In the genomic region with DNA sequence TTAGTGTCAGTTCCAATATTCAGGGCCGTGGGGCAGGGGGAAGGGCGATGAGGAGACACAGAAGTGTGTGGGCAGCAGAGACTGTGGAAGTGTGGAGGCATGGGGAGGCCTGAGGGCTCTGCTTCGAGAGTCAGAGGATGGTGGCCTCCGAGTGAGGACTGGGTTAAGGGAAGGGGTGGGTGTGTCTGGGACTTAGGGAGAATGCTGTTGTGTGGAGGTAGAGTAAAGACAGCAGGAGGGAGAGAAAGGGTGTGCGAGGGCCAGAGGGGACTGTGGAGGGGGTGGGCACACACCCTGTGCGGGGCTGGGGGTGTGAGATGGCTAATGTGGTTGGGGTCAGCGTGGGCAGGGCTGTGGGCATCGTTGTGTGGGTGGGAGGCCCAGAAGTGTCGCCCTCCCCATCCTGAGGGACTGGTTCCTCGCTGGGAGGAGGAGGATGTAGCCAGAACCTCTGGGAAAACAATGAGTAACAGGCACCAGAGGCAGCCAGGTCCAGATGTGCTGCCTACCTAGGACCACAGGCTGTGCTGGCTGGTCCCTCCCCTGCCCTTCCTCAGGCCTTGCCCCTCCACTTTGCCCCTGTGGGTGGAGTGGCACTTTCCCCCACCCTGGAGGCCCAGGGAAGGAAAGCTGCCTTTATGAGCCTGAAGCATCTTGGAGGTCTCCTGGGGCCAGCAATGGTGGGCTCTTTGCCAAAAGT, we compare ENCODE assay signal across 10 cellular contexts. TPM values are rescaled to one million over a fixed set of nuclear protein-coding genes. Genes with fewer than 3 reads are reported as not detected.
DNase-seq lines count a peak whose midpoint lies in the region; ATAC-seq and TF ChIP-seq lines count a peak whose summit lies in the region.
"Had no signal": no experiment of that assay in that cellular context is flagged by ENCODE, and none has a peak within 500 bp of the region (broad histone marks: within the 10 kb centered on the region; RNA-seq: fewer than 3 reads in every experiment).

No MANE protein-coding gene starts in this region.

- peaks cover 62% of the 10 kb centered on the region for H3K4me1 Mint-ChIP-seq in activated CD8-positive, alpha-beta memory T cell treated with anti-CD3 and anti-CD28 coated beads, Interleukin-2, amount 10 ng/mL, durations not matched to agents 7 days and 5 days

- H3K4me1 ChIP-seq in adipocyte (ENCODE audit: control insufficient read depth, insufficient read depth, low read length) = peaks cover 22% of the 10 kb centered on the region
- H3K4me1 ChIP-seq in smooth muscle cell (ENCODE audit: low read depth) = peaks cover 8% of the 10 kb centered on the region

- ATAC-seq in activated CD8-positive, alpha-beta memory T cell treated with anti-CD3 and anti-CD28 coated beads, Interleukin-2, amount 10 ng/mL, durations not matched to agents 7 days and 5 days = no peak
- ATAC-seq in HG02623 (IDR thresholded peaks at IDR 0.05; ENCODE audit: unreplicated experiment) = no peak

- H3K27me3 ChIP-seq in HL-60 (ENCODE audit: insufficient read depth, poor library complexity, severe bottlenecking) (no peaks in the 10 kb centered on the region), adipocyte (replicated peaks; ENCODE audit: control insufficient read depth, insufficient read depth, low read length) (no peaks in the 10 kb centered on the region), smooth muscle cell (ENCODE audit: low read depth) (no peaks in the 10 kb centered on the region)

- peak overlapping the region; percentile 79 for H3K27ac Mint-ChIP-seq in activated CD8-positive, alpha-beta memory T cell treated with anti-CD3 and anti-CD28 coated beads, Interleukin-2, amount 10 ng/mL, durations not matched to agents 7 days and 5 days

- H2AFZ ChIP-seq in smooth muscle cell (ENCODE audit: low read depth) = no peak overlapping the region

- no peak overlapping the region for H3K9ac ChIP-seq in adipocyte (ENCODE audit: low read length)
- peak overlapping the region; percentile 7 for H3K9ac ChIP-seq in smooth muscle cell (ENCODE audit: low read depth)

- H3K27me3 Mint-ChIP-seq in activated CD8-positive, alpha-beta memory T cell treated with anti-CD3 and anti-CD28 coated beads, Interleukin-2, amount 10 ng/mL, durations not matched to agents 7 days and 5 days = no peaks in the 10 kb centered on the region

- H3K79me2 ChIP-seq in smooth muscle cell (ENCODE audit: low read depth) = peaks cover 46% of the 10 kb centered on the region

- H3F3A ChIP-seq in smooth muscle cell (ENCODE audit: low read depth) = peaks cover 16% of the 10 kb centered on the region

- TF ChIP-seq CTCF in HL-60 (IDR thresholded peaks at IDR 0.05; ENCODE audit: insufficient read depth, low read length) (no peak), smooth muscle cell (IDR thresholded peaks at IDR 0.05; ENCODE audit: borderline replicate concordance, insufficient read depth, poor library complexity, severe bottlenecking) (no peak)

- CTCF ChIA-PET in activated CD8-positive, alpha-beta memory T cell treated with anti-CD3 and anti-CD28 coated beads, Interleukin-2, amount 10 ng/mL, durations not matched to agents 7 days and 5 days (lab: Charles Lee) = interaction anchor here (0.8 to 1.3 kb wide), 5 partner anchors 15 to 207 kb away, joined by 3 to 8 read pairs (median 4); partner anchors contain the start of gene TOR1A

- no peak overlapping the region for H3K4me3 ChIP-seq in HL-60 (replicated peaks; ENCODE audit: insufficient read depth, low read length)
- H3K4me3 ChIP-seq in adipocyte (ENCODE audit: low read length) = no peak overlapping the region
- no peak overlapping the region for H3K4me3 ChIP-seq in smooth muscle cell

- WGBS in smooth muscle cell (ENCODE audit: low lambda C conversion rate) = 56% methylated on average over 9 of the region's 10 CpGs

- H3K27ac ChIP-seq in HL-60 (replicated peaks) (0 out of 2 replicates have a peak overlapping the region, but pooled peaks have one; percentile 12), smooth muscle cell (ENCODE audit: low read depth) (peak overlapping the region; percentile 83)

- H3K9me3 Mint-ChIP-seq in activated CD8-positive, alpha-beta memory T cell treated with anti-CD3 and anti-CD28 coated beads, Interleukin-2, amount 10 ng/mL, durations not matched to agents 7 days and 5 days (ENCODE audit: low read depth) = no peaks in the 10 kb centered on the region

- no peaks in the 10 kb centered on the region for H3K9me3 ChIP-seq in adipocyte (ENCODE audit: control insufficient read depth, low read length)
- H3K9me3 ChIP-seq in smooth muscle cell (replicated peaks; ENCODE audit: low read depth) = no peaks in the 10 kb centered on the region

- peak overlapping the region; percentile 59 for H3K4me3 Mint-ChIP-seq in activated CD8-positive, alpha-beta memory T cell treated with anti-CD3 and anti-CD28 coated beads, Interleukin-2, amount 10 ng/mL, durations not matched to agents 7 days and 5 days

- H4K20me1 ChIP-seq in smooth muscle cell (ENCODE audit: low read depth) = peaks cover 39% of the 10 kb centered on the region

- peak overlapping the region; percentile 53 for H3K4me2 ChIP-seq in smooth muscle cell

- DNase-seq in activated CD8-positive, alpha-beta memory T cell treated with anti-CD3 and anti-CD28 coated beads, Interleukin-2, amount 10 ng/mL, durations not matched to agents 7 days and 5 days = no peak
- DNase-seq in activated CD8-positive, alpha-beta memory T cell treated with anti-CD3 and anti-CD28 coated beads, Interleukin-2, amount 50 U/mL, for 4 hours = no peak
- no peak for DNase-seq in HL-60 (ENCODE audit: low read depth in 1 of 2, low spot score in 1 of 2)
- DNase-seq in adipocyte (ENCODE audit: low read depth) = peak; percentile 5
- no peak for DNase-seq in smooth muscle cell (lab: John Stamatoyannopoulos, UW; ENCODE audit: unreplicated experiment)
- no peak for DNase-seq in NCI-H2107 treated with DMSO at 0.1 percent for 48 hours (lab: John Stamatoyannopoulos, UW; ENCODE audit: unreplicated experiment)
- DNase-seq in amygdala (lab: John Stamatoyannopoulos, UW) = no peak
- DNase-seq: effector CD8-positive, alpha-beta T cell; NCI-H1105 had no signal

- no peaks in the 10 kb centered on the region for H3K36me3 ChIP-seq in adipocyte (ENCODE audit: control insufficient read depth, insufficient read depth, low read length, severe bottlenecking)
- H3K36me3 ChIP-seq in smooth muscle cell (ENCODE audit: low read depth) = no peaks in the 10 kb centered on the region

- H3K36me3 Mint-ChIP-seq in activated CD8-positive, alpha-beta memory T cell treated with anti-CD3 and anti-CD28 coated beads, Interleukin-2, amount 10 ng/mL, durations not matched to agents 7 days and 5 days = peaks cover 35% of the 10 kb centered on the region

RNA-seq across cellular contexts. Expression of gene USP20, which starts 4.2 kb away (rescaled TPM):
- total RNA-seq in activated CD8-positive, alpha-beta memory T cell treated with anti-CD3 and anti-CD28 coated beads, Interleukin-2, amount 10 ng/mL, durations not matched to agents 7 days and 5 days = 100 to 1,000 TPM; 114 to 155 TPM
- total RNA-seq in smooth muscle cell = 14.6 and 22.3 TPM in 2 replicates
- 29.7 and 35.7 TPM in 2 replicates for polyA plus RNA-seq in smooth muscle cell

RNA-seq across cellular contexts. Expression of gene C9orf78, which starts 4.4 kb away (rescaled TPM):
- total RNA-seq in activated CD8-positive, alpha-beta memory T cell treated with anti-CD3 and anti-CD28 coated beads, Interleukin-2, amount 10 ng/mL, durations not matched to agents 7 days and 5 days = 10 to 100 TPM; 77.7 to 90.2 TPM
- total RNA-seq in smooth muscle cell = 38.0 and 42.3 TPM in 2 replicates
- 53.8 and 78.0 TPM in 2 replicates for polyA plus RNA-seq in smooth muscle cell

RNA-seq across cellular contexts. Expression of gene TOR1A, which starts 15.5 kb away (rescaled TPM):
- total RNA-seq in activated CD8-positive, alpha-beta memory T cell treated with anti-CD3 and anti-CD28 coated beads, Interleukin-2, amount 10 ng/mL, durations not matched to agents 7 days and 5 days = 10 to 100 TPM; 56.1 to 69.6 TPM
- 38.8 and 46.1 TPM in 2 replicates for total RNA-seq in smooth muscle cell
- 38.5 and 43.1 TPM in 2 replicates for polyA plus RNA-seq in smooth muscle cell

RNA-seq across cellular contexts. Expression of gene TOR1B, which starts 36.5 kb away (rescaled TPM):
- total RNA-seq in activated CD8-positive, alpha-beta memory T cell treated with anti-CD3 and anti-CD28 coated beads, Interleukin-2, amount 10 ng/mL, durations not matched to agents 7 days and 5 days = 10 to 100 TPM; 30.1 to 31.5 TPM
- 43.4 and 60.0 TPM in 2 replicates for total RNA-seq in smooth muscle cell
- polyA plus RNA-seq in smooth muscle cell = 10.3 and 13.8 TPM in 2 replicates
